ENCODE assay signal across 8 cellular contexts in genomic region chr17:56679148-56679766, GRCh38.
DNase-seq lines count a peak whose midpoint lies in the region; ATAC-seq and TF ChIP-seq lines count a peak whose summit lies in the region.

No MANE protein-coding gene starts in this region.

- intact Hi-C loops in left ventricle myocardium superior (cut with micrococcal nuclease) (no loop called here), gastrocnemius medialis (cut with DNase I; ENCODE audit: low total_unique reads) (loop anchor here (1.0 to 5.0 kb wide), 3 partner anchors 38 to 177 kb away; no protein-coding TSS in a partner anchor)

- in situ Hi-C loops in gastrocnemius medialis (cut with MboI; ENCODE audit: low sequenced_read_pairs in 4 of 4), result no loop called here

- H3K27ac ChIP-seq in gastrocnemius medialis, result no peak overlapping the region

- H3K4me3 ChIP-seq in Jurkat, Clone E6-1 (ENCODE audit: low read length), result no peak overlapping the region
- peak overlapping the region; percentile 27 to 56 (median 38) for H3K4me3 ChIP-seq in gastrocnemius medialis

- ATAC-seq in left ventricle myocardium superior (peak; percentile 67), gastrocnemius medialis (peak; percentile 38 to 63), HG03095 (IDR thresholded peaks at IDR 0.05; ENCODE audit: unreplicated experiment) (no peak)

- TF ChIP-seq POLR2A in gastrocnemius medialis (IDR thresholded peaks at IDR 0.05), result no peak

- H3K4me1 Mint-ChIP-seq in activated naive CD8-positive, alpha-beta T cell treated with anti-CD3 and anti-CD28 coated beads for 36 hours, result peaks cover 27% of the 10 kb centered on the region

- H3K27me3 ChIP-seq in gastrocnemius medialis, result peaks cover 0 to 4% (median 0%) of the 10 kb centered on the region in 3 donors

- H3K4me3 Mint-ChIP-seq in activated naive CD8-positive, alpha-beta T cell treated with anti-CD3 and anti-CD28 coated beads for 36 hours, result peak overlapping the region; percentile 71

- peak in 2 of 3 experiments; percentile 25 to 26 for DNase-seq in NCI-H1417 (lab: John Stamatoyannopoulos, UW)
- no peak for DNase-seq in NCI-H1417 treated with DMSO at 0.1 percent for 48 hours (lab: John Stamatoyannopoulos, UW)
- DNase-seq in Jurkat, Clone E6-1 (ENCODE audit: low read depth, low spot score), result peak; percentile 12
- DNase-seq in activated naive CD8-positive, alpha-beta T cell treated with anti-CD3 and anti-CD28 coated beads for 36 hours, result no peak
- DNase-seq in left ventricle myocardium superior, result no peak
- DNase-seq in gastrocnemius medialis, result no peak
- DNase-seq in stimulated activated CD4-positive, alpha-beta T cell treated with anti-CD3 and anti-CD28 coated beads, Interleukin-4, amount 100 ng/mL, for 24 hours, result no peak

- no peak overlapping the region for H3K27ac Mint-ChIP-seq in activated naive CD8-positive, alpha-beta T cell treated with anti-CD3 and anti-CD28 coated beads for 36 hours

- peak; percentile 24 to 67 (median 40) for TF ChIP-seq CTCF in gastrocnemius medialis (IDR thresholded peaks at IDR 0.05 in 4 of 5, conservative IDR thresholded peaks at IDR 0.05 in 1 of 5)

- H3K27me3 Mint-ChIP-seq in activated naive CD8-positive, alpha-beta T cell treated with anti-CD3 and anti-CD28 coated beads for 36 hours, result peaks cover 39% of the 10 kb centered on the region

- peaks cover 4 to 10% of the 10 kb centered on the region in 2 donors for H3K4me1 ChIP-seq in gastrocnemius medialis

- no peaks in the 10 kb centered on the region for H3K36me3 Mint-ChIP-seq in activated naive CD8-positive, alpha-beta T cell treated with anti-CD3 and anti-CD28 coated beads for 36 hours

- H3K9me3 Mint-ChIP-seq in activated naive CD8-positive, alpha-beta T cell treated with anti-CD3 and anti-CD28 coated beads for 36 hours, result no peaks in the 10 kb centered on the region

- H3K36me3 ChIP-seq in gastrocnemius medialis, result no peaks in the 10 kb centered on the region

- H3K9me3 ChIP-seq in gastrocnemius medialis, result no peaks in the 10 kb centered on the region

Comparison
In these comparisons a context has a peak if more than half of its experiments do, and no peak if none do; other contexts are left out.
1. DNase-seq: peak in NCI-H1417 (2 of 3) and Jurkat, Clone E6-1 (single experiment); none in NCI-H1417 treated with DMSO at 0.1 percent for 48 hours (single experiment), activated naive CD8-positive, alpha-beta T cell treated with anti-CD3 and anti-CD28 coated beads for 36 hours (single experiment), left ventricle myocardium superior (single experiment), gastrocnemius medialis (0 of 2) and stimulated activated CD4-positive, alpha-beta T cell treated with anti-CD3 and anti-CD28 coated beads, Interleukin-4, amount 100 ng/mL, for 24 hours (single experiment).